ENCODE assay signal across 8 cellular contexts in the genomic region with DNA sequence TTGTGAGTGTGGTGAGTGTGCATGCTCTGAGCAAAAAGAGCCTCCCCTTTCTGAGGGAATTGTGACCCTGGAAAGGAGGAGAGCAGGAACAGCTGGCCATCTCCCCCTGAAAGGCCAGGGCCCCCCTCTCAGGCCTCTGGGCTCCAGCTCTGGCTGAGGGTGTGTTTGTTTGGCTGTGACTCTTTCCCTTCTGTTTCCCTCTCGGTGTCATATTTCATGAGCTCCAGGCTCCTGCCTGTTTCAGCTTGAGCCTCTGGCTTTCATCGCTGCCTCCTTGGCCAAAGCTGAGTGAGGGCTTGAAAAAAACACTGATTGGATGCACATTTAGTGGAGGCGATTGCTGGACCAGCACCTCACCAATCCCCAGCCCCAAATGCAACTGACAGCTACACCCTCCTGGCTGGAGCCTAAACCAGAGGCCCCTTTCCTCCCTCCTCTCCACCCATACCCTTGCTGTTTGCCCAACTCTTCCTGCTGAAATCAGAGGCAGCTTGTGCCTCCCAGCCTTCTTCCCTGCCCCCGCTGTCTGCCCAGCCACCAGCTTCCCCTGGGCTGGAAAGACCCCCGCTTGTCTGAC.
DNase-seq lines count a peak whose midpoint lies in the region; ATAC-seq and TF ChIP-seq lines count a peak whose summit lies in the region.

No MANE protein-coding gene starts in this region.

- no peaks in the 10 kb centered on the region for H3K9me3 Mint-ChIP-seq in neural crest cell
- peaks cover 0 to 5% (median 0%) of the 10 kb centered on the region in 11 donors for H3K9me3 Mint-ChIP-seq in naive thymus-derived CD4-positive, alpha-beta T cell
- H3K9me3 Mint-ChIP-seq in activated T-helper 2 cell treated with anti-CD3 and anti-CD28 coated beads, Interferon-gamma antibody, Interleukin-2, Interleukin-4, amounts not matched to agents 10 μg/mL and 5 μg/mL and 100 μg/mL, durations not matched to agents 14 hours and 24 hours and 36 hours, result no peaks in the 10 kb centered on the region

- H3K4me1 Mint-ChIP-seq in neural crest cell, result peaks cover 33% of the 10 kb centered on the region
- no peaks in the 10 kb centered on the region for H3K4me1 Mint-ChIP-seq in naive thymus-derived CD4-positive, alpha-beta T cell
- no peaks in the 10 kb centered on the region for H3K4me1 Mint-ChIP-seq in activated T-helper 2 cell treated with anti-CD3 and anti-CD28 coated beads, Interferon-gamma antibody, Interleukin-2, Interleukin-4, amounts not matched to agents 10 μg/mL and 5 μg/mL and 100 μg/mL, durations not matched to agents 14 hours and 24 hours and 36 hours (ENCODE audit: low read depth)

- peak overlapping the region; percentile 2 for H3K9ac ChIP-seq in HUES64 (ENCODE audit: low read depth, low read length)

- no peaks in the 10 kb centered on the region for H3K9me3 ChIP-seq in HUES64 (ENCODE audit: insufficient read depth, low read depth, low read length)
- H3K9me3 ChIP-seq in RWPE2 (ENCODE audit: severe bottlenecking), result no peaks in the 10 kb centered on the region
- H3K9me3 ChIP-seq in naive thymus-derived CD4-positive, alpha-beta T cell (ENCODE audit: control insufficient read depth in 2 of 3, low read length in 3 of 3), result no peaks in the 10 kb centered on the region

- CTCF ChIA-PET in naive thymus-derived CD4-positive, alpha-beta T cell (lab: Charles Lee), result no interaction called here

- intact Hi-C loops in naive thymus-derived CD4-positive, alpha-beta T cell (cut with micrococcal nuclease), result no loop called here
- intact Hi-C loops in activated T-helper 2 cell treated with anti-CD3 and anti-CD28 coated beads, Interferon-gamma antibody, Interleukin-2, Interleukin-4, amounts not matched to agents 10 μg/mL and 5 μg/mL and 100 μg/mL, durations not matched to agents 14 hours and 24 hours and 36 hours (cut with micrococcal nuclease), result no loop called here

- H3K4me3 ChIP-seq in HUES64 (ENCODE audit: low read length), result peak overlapping the region; percentile 9; the same call in 1 of the 2 replicates
- no peak overlapping the region for H3K4me3 ChIP-seq in RWPE2 (ENCODE audit: severe bottlenecking)
- peak overlapping the region; percentile 8 for H3K4me3 ChIP-seq in fibroblast of pulmonary artery (replicated peaks; ENCODE audit: low read depth, low read length)
- H3K4me3 ChIP-seq in naive thymus-derived CD4-positive, alpha-beta T cell (ENCODE audit: low read length), result no peak overlapping the region

- WGBS in HUES64, result 21% methylated on average over 5 of the region's 5 CpGs

- H3K36me3 Mint-ChIP-seq in neural crest cell (ENCODE audit: low read depth), result no peaks in the 10 kb centered on the region
- H3K36me3 Mint-ChIP-seq in naive thymus-derived CD4-positive, alpha-beta T cell, result no peaks in the 10 kb centered on the region
- no peaks in the 10 kb centered on the region for H3K36me3 Mint-ChIP-seq in activated T-helper 2 cell treated with anti-CD3 and anti-CD28 coated beads, Interferon-gamma antibody, Interleukin-2, Interleukin-4, amounts not matched to agents 10 μg/mL and 5 μg/mL and 100 μg/mL, durations not matched to agents 14 hours and 24 hours and 36 hours (ENCODE audit: low read depth)

- peak overlapping the region; percentile 47 for H3K4me3 Mint-ChIP-seq in neural crest cell
- H3K4me3 Mint-ChIP-seq in naive thymus-derived CD4-positive, alpha-beta T cell, result no peak overlapping the region
- H3K4me3 Mint-ChIP-seq in activated T-helper 2 cell treated with anti-CD3 and anti-CD28 coated beads, Interferon-gamma antibody, Interleukin-2, Interleukin-4, amounts not matched to agents 10 μg/mL and 5 μg/mL and 100 μg/mL, durations not matched to agents 14 hours and 24 hours and 36 hours (ENCODE audit: low read depth), result no peak overlapping the region

- no peaks in the 10 kb centered on the region for H3K36me3 ChIP-seq in HUES64 (ENCODE audit: insufficient read depth, low read length)
- H3K36me3 ChIP-seq in RWPE2 (ENCODE audit: low read depth), result no peaks in the 10 kb centered on the region
- no peaks in the 10 kb centered on the region for H3K36me3 ChIP-seq in naive thymus-derived CD4-positive, alpha-beta T cell (ENCODE audit: control insufficient read depth in 2 of 3, insufficient read depth in 3 of 3, low read length in 3 of 3)

- TF ChIP-seq CTCF in RWPE2 (IDR thresholded peaks at IDR 0.05; ENCODE audit: poor library complexity, severe bottlenecking) (no peak), fibroblast of pulmonary artery (IDR thresholded peaks at IDR 0.05; ENCODE audit: low read length, missing control alignments) (no peak), neural crest cell (conservative IDR thresholded peaks at IDR 0.05) (no peak)

- no peaks in the 10 kb centered on the region for H3K27me3 Mint-ChIP-seq in neural crest cell (ENCODE audit: low read depth)
- peaks cover 0 to 12% (median 6%) of the 10 kb centered on the region in 5 donors for H3K27me3 Mint-ChIP-seq in naive thymus-derived CD4-positive, alpha-beta T cell
- peaks cover 12% of the 10 kb centered on the region for H3K27me3 Mint-ChIP-seq in activated T-helper 2 cell treated with anti-CD3 and anti-CD28 coated beads, Interferon-gamma antibody, Interleukin-2, Interleukin-4, amounts not matched to agents 10 μg/mL and 5 μg/mL and 100 μg/mL, durations not matched to agents 14 hours and 24 hours and 36 hours (ENCODE audit: low read depth)

- H3K27ac ChIP-seq in HUES64 (ENCODE audit: low read depth, low read length) (peak overlapping the region; percentile 78), RWPE2 (ENCODE audit: poor library complexity, severe bottlenecking) (peak overlapping the region; percentile 47)
- H3K27ac ChIP-seq in naive thymus-derived CD4-positive, alpha-beta T cell (ENCODE audit: low read depth, low read length), result no peak overlapping the region

- peak; percentile 64 for DNase-seq in RWPE2 (ENCODE audit: low spot score)
- DNase-seq in fibroblast of pulmonary artery (ENCODE audit: low read depth), result peak; percentile 95
- peak; percentile 52 for DNase-seq in neural crest cell (ENCODE audit: low read depth, low spot score)
- no peak for DNase-seq in naive thymus-derived CD4-positive, alpha-beta T cell
- DNase-seq in effector CD8-positive, alpha-beta T cell (lab: John Stamatoyannopoulos, UW), result no peak
- no peak for DNase-seq in activated T-helper 2 cell treated with anti-CD3 and anti-CD28 coated beads, Interferon-gamma antibody, Interleukin-2, Interleukin-4, amounts not matched to agents 10 μg/mL and 5 μg/mL and 100 μg/mL, durations not matched to agents 14 hours and 24 hours and 36 hours (ENCODE audit: low spot score)

- H3K27me3 ChIP-seq in HUES64 (ENCODE audit: insufficient read depth, low read length), result no peaks in the 10 kb centered on the region
- no peaks in the 10 kb centered on the region for H3K27me3 ChIP-seq in RWPE2 (ENCODE audit: insufficient read depth, poor library complexity, severe bottlenecking)
- no peaks in the 10 kb centered on the region for H3K27me3 ChIP-seq in naive thymus-derived CD4-positive, alpha-beta T cell (ENCODE audit: control insufficient read depth in 2 of 2, insufficient read depth in 2 of 2, low read length in 2 of 2)

- peak; percentile 99 for ATAC-seq in RWPE2 (ENCODE audit: low read depth)
- ATAC-seq in naive thymus-derived CD4-positive, alpha-beta T cell, result no peak
- ATAC-seq in HG03175 (IDR thresholded peaks at IDR 0.05; ENCODE audit: unreplicated experiment), result no peak

- H3K27ac Mint-ChIP-seq in neural crest cell (ENCODE audit: unreplicated experiment), result peak overlapping the region; percentile 83
- H3K27ac Mint-ChIP-seq in naive thymus-derived CD4-positive, alpha-beta T cell, result no peak overlapping the region
- no peak overlapping the region for H3K27ac Mint-ChIP-seq in activated T-helper 2 cell treated with anti-CD3 and anti-CD28 coated beads, Interferon-gamma antibody, Interleukin-2, Interleukin-4, amounts not matched to agents 10 μg/mL and 5 μg/mL and 100 μg/mL, durations not matched to agents 14 hours and 24 hours and 36 hours

- H3K4me1 ChIP-seq in HUES64 (ENCODE audit: insufficient read depth, low read length) (peaks cover 24% of the 10 kb centered on the region), RWPE2 (ENCODE audit: insufficient read depth, poor library complexity, severe bottlenecking) (peaks cover 18% of the 10 kb centered on the region)
- H3K4me1 ChIP-seq in naive thymus-derived CD4-positive, alpha-beta T cell (ENCODE audit: control insufficient read depth in 2 of 2, insufficient read depth in 2 of 2, low read length in 2 of 2), result no peaks in the 10 kb centered on the region

- POLR2A ChIA-PET in naive thymus-derived CD4-positive, alpha-beta T cell (lab: Charles Lee), result no interaction called here

Comparison
In these comparisons a context has a peak if more than half of its experiments do, and no peak if none do; other contexts are left out.
1. H3K4me3 ChIP-seq: peak in HUES64 (single experiment) and fibroblast of pulmonary artery (single experiment); none in RWPE2 (single experiment) and naive thymus-derived CD4-positive, alpha-beta T cell (single experiment).
2. DNase-seq: peak in RWPE2 (single experiment), fibroblast of pulmonary artery (single experiment) and neural crest cell (single experiment); none in naive thymus-derived CD4-positive, alpha-beta T cell (0 of 9), effector CD8-positive, alpha-beta T cell (single experiment) and activated T-helper 2 cell treated with anti-CD3 and anti-CD28 coated beads, Interferon-gamma antibody, Interleukin-2, Interleukin-4, amounts not matched to agents 10 μg/mL and 5 μg/mL and 100 μg/mL, durations not matched to agents 14 hours and 24 hours and 36 hours (single experiment).